Comparison of ENCODE assay signal across 11 cellular contexts in the genomic region with DNA sequence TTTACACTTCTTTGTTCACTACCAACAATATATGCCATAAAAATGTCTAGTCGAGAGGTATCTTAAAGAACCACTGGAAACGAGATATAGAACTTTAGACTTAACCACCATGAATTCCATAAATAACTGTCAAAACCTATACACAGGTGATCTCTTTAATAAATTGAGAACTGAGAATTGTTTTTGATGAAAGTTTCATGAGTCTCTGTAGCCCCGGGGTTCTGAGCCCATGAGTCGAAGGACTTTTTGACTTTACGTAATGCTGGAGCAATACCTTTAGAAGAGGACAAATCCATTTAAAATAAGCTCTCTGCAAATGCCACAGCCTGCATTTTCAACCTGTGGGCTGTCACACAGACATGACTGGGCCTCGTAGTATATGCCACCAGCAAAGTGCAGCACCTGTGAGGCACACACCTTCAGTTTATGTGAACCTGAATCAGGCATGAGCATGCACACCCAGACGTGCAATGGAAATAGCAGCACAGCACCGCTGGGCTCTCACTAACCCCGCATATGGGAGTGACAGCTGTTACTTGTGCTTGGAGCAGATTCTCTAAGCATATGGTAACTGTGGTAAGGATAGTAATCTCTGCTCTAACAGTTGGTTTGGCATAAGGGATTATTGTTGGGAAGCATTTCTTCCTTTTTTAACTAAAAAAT.
DNase-seq lines count a peak whose midpoint lies in the region; ATAC-seq and TF ChIP-seq lines count a peak whose summit lies in the region.
"Had no signal": no experiment of that assay in that cellular context is flagged by ENCODE, and none has a peak within 500 bp of the region (broad histone marks: within the 10 kb centered on the region; RNA-seq: fewer than 3 reads in every experiment).

No MANE protein-coding gene starts in this region.

- peak; percentile 69 to 74 for ATAC-seq in activated CD4-positive, CD25-positive, alpha-beta regulatory T cell treated with anti-CD3 and anti-CD28 coated beads, Interleukin-2, amount 50 U/mL, for 24 hours

- H3K9me3 ChIP-seq in WERI-Rb-1 (ENCODE audit: severe bottlenecking) (no peaks in the 10 kb centered on the region), right atrium auricular region (no peaks in the 10 kb centered on the region)
- peaks cover 3% of the 10 kb centered on the region for H3K9me3 ChIP-seq in effector memory CD4-positive, alpha-beta T cell (ENCODE audit: control insufficient read depth, low read length)
- H3K9me3 ChIP-seq: SJSA1 had no signal

- no peak for DNase-seq in activated CD4-positive, CD25-positive, alpha-beta regulatory T cell treated with anti-CD3 and anti-CD28 coated beads, Interleukin-2, amount 50 U/mL, for 72 hours
- peak; percentile 73 for DNase-seq in G401 (ENCODE audit: low spot score)
- DNase-seq in WERI-Rb-1 = peak; percentile 21
- DNase-seq in effector memory CD4-positive, alpha-beta T cell = peak in 1 of 3 donors; percentile 9
- no peak for DNase-seq in T-helper 9 cell
- DNase-seq in foreskin fibroblast = no peak
- no peak for DNase-seq in right atrium auricular region (ENCODE audit: low spot score)
- DNase-seq: mucosa of descending colon, NCI-H1105 treated with DMSO at 0.1 percent for 48 hours had no signal

- no peak overlapping the region for H3K27ac ChIP-seq in WERI-Rb-1
- peak overlapping the region; percentile 65 for H3K27ac ChIP-seq in effector memory CD4-positive, alpha-beta T cell (ENCODE audit: insufficient read depth, low read length, poor library complexity, severe bottlenecking)
- no peak overlapping the region for H3K27ac ChIP-seq in right atrium auricular region
- H3K27ac ChIP-seq: SJSA1 had no signal

- TF ChIP-seq CTCF in WERI-Rb-1 (IDR thresholded peaks at IDR 0.05; ENCODE audit: low read depth, low read length) (no peak), foreskin fibroblast (IDR thresholded peaks at IDR 0.05; ENCODE audit: low read depth, low read length) (no peak), right atrium auricular region (IDR thresholded peaks at IDR 0.05) (no peak)

- peaks cover 12% of the 10 kb centered on the region for H3K4me1 ChIP-seq in effector memory CD4-positive, alpha-beta T cell (ENCODE audit: control insufficient read depth, insufficient read depth, low read length, poor library complexity, severe bottlenecking)
- H3K4me1 ChIP-seq in right atrium auricular region = no peaks in the 10 kb centered on the region
- H3K4me1 ChIP-seq: SJSA1 had no signal

- H3K4me3 ChIP-seq in WERI-Rb-1 (ENCODE audit: low read depth, low read length) = no peak overlapping the region
- H3K4me3 ChIP-seq in effector memory CD4-positive, alpha-beta T cell (ENCODE audit: insufficient read depth, low read depth, low read length, poor library complexity, severe bottlenecking) = no peak overlapping the region
- H3K4me3 ChIP-seq in foreskin fibroblast (ENCODE audit: low read depth in 1 of 2, low read length in 2 of 2) = no peak overlapping the region
- H3K4me3 ChIP-seq in right atrium auricular region = no peak overlapping the region
- H3K4me3 ChIP-seq: mucosa of descending colon, SJSA1 had no signal

- H3K36me3 ChIP-seq in WERI-Rb-1 = no peaks in the 10 kb centered on the region
- no peaks in the 10 kb centered on the region for H3K36me3 ChIP-seq in effector memory CD4-positive, alpha-beta T cell (ENCODE audit: control insufficient read depth, insufficient read depth, low read length)
- H3K36me3 ChIP-seq in right atrium auricular region = no peaks in the 10 kb centered on the region
- H3K36me3 ChIP-seq: SJSA1 had no signal

- in situ Hi-C loops in G401 (cut with HindIII; ENCODE audit: low sequenced_read_pairs) = no loop called here

- H3K27me3 ChIP-seq in WERI-Rb-1 (ENCODE audit: insufficient read depth, low read depth, severe bottlenecking) (no peaks in the 10 kb centered on the region), right atrium auricular region (no peaks in the 10 kb centered on the region)
- H3K27me3 ChIP-seq in effector memory CD4-positive, alpha-beta T cell (replicated peaks; ENCODE audit: control insufficient read depth, insufficient read depth, low read length, poor library complexity, severe bottlenecking) = no peaks in the 10 kb centered on the region
- H3K27me3 ChIP-seq: SJSA1 had no signal

Comparison
In these comparisons a context has a peak if more than half of its experiments do, and no peak if none do; other contexts are left out.
1. DNase-seq: peak in G401 (single experiment) and WERI-Rb-1 (single experiment); none in activated CD4-positive, CD25-positive, alpha-beta regulatory T cell treated with anti-CD3 and anti-CD28 coated beads, Interleukin-2, amount 50 U/mL, for 72 hours (single experiment), T-helper 9 cell (single experiment), foreskin fibroblast (0 of 2) and right atrium auricular region (single experiment).